8 cellular contexts compared by ENCODE assay signal in the genomic region with DNA sequence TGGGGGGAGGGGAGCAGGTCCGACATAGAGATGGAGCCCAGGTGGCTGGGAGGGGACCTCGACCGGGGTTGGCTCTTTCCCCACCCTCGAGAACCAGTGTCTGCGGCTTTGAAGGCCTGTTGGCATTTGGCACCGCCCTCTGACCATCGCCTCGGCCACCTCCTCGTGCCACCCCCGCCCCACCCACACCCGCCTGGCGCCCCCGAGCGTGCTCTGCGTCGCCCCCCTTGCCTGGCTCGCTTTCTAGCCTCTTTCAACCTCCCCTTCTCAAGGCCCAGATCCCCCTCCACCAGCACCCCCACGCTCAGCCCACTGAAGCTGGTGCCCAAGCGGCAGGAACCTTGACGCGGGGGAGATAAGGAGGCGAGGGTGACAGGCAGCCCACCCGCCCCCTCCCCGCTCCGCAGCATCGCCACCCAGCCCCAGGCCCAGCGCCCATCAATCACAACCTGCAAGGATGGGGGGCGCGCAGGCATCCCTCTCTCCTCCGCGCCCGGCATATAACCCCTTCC. TPM values are rescaled to one million over a fixed set of nuclear protein-coding genes. Genes with fewer than 3 reads are reported as not detected.
DNase-seq lines count a peak whose midpoint lies in the region; ATAC-seq and TF ChIP-seq lines count a peak whose summit lies in the region.

No MANE protein-coding gene starts in this region.

- peak overlapping the region; percentile 84 for H3K9ac ChIP-seq in IMR-90 (ENCODE audit: low read depth, low read length)

- peaks cover 35% of the 10 kb centered on the region for H4K20me1 ChIP-seq in IMR-90 (ENCODE audit: insufficient read depth, low read length)

- peaks cover 40 to 75% of the 10 kb centered on the region in 2 experiments for H3K79me1 ChIP-seq in IMR-90 (ENCODE audit: low read depth in 1 of 2, low read length in 2 of 2)

- H3K56ac ChIP-seq in IMR-90 (ENCODE audit: extremely low read depth, insufficient read depth, low read length): 0 out of 2 replicates have a peak overlapping the region, but pooled peaks have one; percentile 10

- H3K18ac ChIP-seq in IMR-90 (ENCODE audit: low read depth, low read length): peak overlapping the region; percentile 42

- CTCF ChIA-PET in IMR-90 (lab: Yijun Ruan, JAX): no interaction called here

- H3K4me1 ChIP-seq in IMR-90 (ENCODE audit: control insufficient read depth, insufficient read depth, low read length) (peaks cover 23% of the 10 kb centered on the region), adrenal gland (replicated peaks in 1 of 2) (peaks cover 26 to 28% of the 10 kb centered on the region in 2 donors), suprapubic skin (peaks cover 64% of the 10 kb centered on the region)

- in situ Hi-C loops in IMR-90 (cut with MboI; ENCODE audit: low sequenced_read_pairs): no loop called here

- peaks cover 8 to 16% (median 14%) of the 10 kb centered on the region in 3 donors for H3K27me3 Mint-ChIP-seq in immature natural killer cell (ENCODE audit: low read depth in 3 of 3)

- peak overlapping the region; percentile 59 for H2BK5ac ChIP-seq in IMR-90 (ENCODE audit: low read depth, low read length, poor library complexity, severe bottlenecking)

- peak overlapping the region; percentile 83 for H3K4ac ChIP-seq in IMR-90 (ENCODE audit: low read depth, low read length)

- no peak overlapping the region; the same call in 2 of the 3 replicates for H2BK15ac ChIP-seq in IMR-90 (ENCODE audit: low read depth, low read length)

- no peak for TF ChIP-seq POLR2A in IMR-90 (IDR thresholded peaks at IDR 0.05; ENCODE audit: low read depth, low read length)
- no peak for TF ChIP-seq POLR2A in adrenal gland (IDR thresholded peaks at IDR 0.05)
- no peak for TF ChIP-seq POLR2A in suprapubic skin (IDR thresholded peaks at IDR 0.05)

- H3K4me3 Mint-ChIP-seq in immature natural killer cell: peak overlapping the region; percentile 64 to 95 (median 80)

- H3K27me3 ChIP-seq in IMR-90 (ENCODE audit: control insufficient read depth, insufficient read depth, low read length): no peaks in the 10 kb centered on the region
- H3K27me3 ChIP-seq in adrenal gland: no peaks in the 10 kb centered on the region
- H3K27me3 ChIP-seq in suprapubic skin: no peaks in the 10 kb centered on the region

- H3K36me3 ChIP-seq in IMR-90 (ENCODE audit: control insufficient read depth, insufficient read depth, low read length) (peaks cover 28% of the 10 kb centered on the region), adrenal gland (replicated peaks in 1 of 2) (peaks cover 0 to 9% of the 10 kb centered on the region in 2 donors), suprapubic skin (peaks cover 13% of the 10 kb centered on the region)

- no peak for TF ChIP-seq RAD21 in IMR-90 (IDR thresholded peaks at IDR 0.05; ENCODE audit: low read length)

- H3K9me3 Mint-ChIP-seq in immature natural killer cell: no peaks in the 10 kb centered on the region

- H3K27ac ChIP-seq in IMR-90 (ENCODE audit: insufficient read depth, low read length): peak overlapping the region; percentile 58
- peak overlapping the region in 3 of 5 donors; percentile 4 to 96 (median 79) for H3K27ac ChIP-seq in adrenal gland
- peak overlapping the region; percentile 67 for H3K27ac ChIP-seq in suprapubic skin

- POLR2A ChIA-PET in IMR-90 (lab: Charles Lee; ENCODE audit: unreplicated experiment): no interaction called here

- H4K91ac ChIP-seq in IMR-90 (ENCODE audit: insufficient read depth, low read depth, low read length): peak overlapping the region; percentile 58; the same call in 1 of the 2 replicates

- dilution Hi-C loops in IMR-90 (cut with HindIII; ENCODE audit: low sequenced_read_pairs, unreplicated experiment): no loop called here

- peaks cover 26% of the 10 kb centered on the region for H3K9me1 ChIP-seq in IMR-90 (ENCODE audit: insufficient read depth, low read length)

- WGBS in IMR-90 (ENCODE audit: extremely low coverage in 2 of 2, insufficient read length in 1 of 2), 2 experiments: 3% methylated on average over 6 of the region's 32 CpGs; no CpG with 5 or more reads in 1 of the 2 experiments
- 0 to 2% (median 0%) methylated on average over 3 to 32 of the region's 32 CpGs for WGBS in adrenal gland, 4 donors
- WGBS in suprapubic skin: 4% methylated on average over 17 of the region's 32 CpGs

- H2BK120ac ChIP-seq in IMR-90 (ENCODE audit: low read depth, low read length): 0 out of 2 replicates have a peak overlapping the region, but pooled peaks have one; percentile 14

- H3K27ac Mint-ChIP-seq in immature natural killer cell: peak overlapping the region in 3 of 6 donors; percentile 24 to 66 (median 24)

- DNase-seq in D341Med (ENCODE audit: low spot score): peak; percentile 75
- no peak for DNase-seq in IMR-90
- DNase-seq in adrenal gland: peak in 5 of 7 donors; percentile 24 to 55 (median 51)
- DNase-seq in immature natural killer cell: peak in 2 of 3 donors; percentile 28 to 39
- DNase-seq in suprapubic skin (ENCODE audit: low spot score in 2 of 2): peak in 1 of 2 donors; percentile 79
- no peak for DNase-seq in midbrain (lab: John Stamatoyannopoulos, UW)
- no peak for DNase-seq in DMS153 (lab: John Stamatoyannopoulos, UW)
- no peak for DNase-seq in GF-D8 (lab: John Stamatoyannopoulos, UW)

- TF ChIP-seq CTCF in IMR-90 (conservative IDR thresholded peaks at IDR 0.05; ENCODE audit: low read depth, low read length): no peak
- TF ChIP-seq CTCF in adrenal gland (IDR thresholded peaks at IDR 0.05): no peak
- no peak for TF ChIP-seq CTCF in suprapubic skin (IDR thresholded peaks at IDR 0.05)

- peak overlapping the region; percentile 91 for H3K4me2 ChIP-seq in IMR-90 (ENCODE audit: low read depth, low read length)

- H3K4me1 Mint-ChIP-seq in immature natural killer cell: peaks cover 57 to 58% of the 10 kb centered on the region in 2 donors

- H3K36me3 Mint-ChIP-seq in immature natural killer cell: peaks cover 4 to 10% (median 8%) of the 10 kb centered on the region in 3 donors

- H2AK5ac ChIP-seq in IMR-90 (ENCODE audit: low read depth, low read length): peak overlapping the region; percentile 78; the same call in 1 of the 2 replicates

- no peaks in the 10 kb centered on the region for H3K9me3 ChIP-seq in IMR-90 (ENCODE audit: control insufficient read depth, insufficient read depth, low read length)
- no peaks in the 10 kb centered on the region for H3K9me3 ChIP-seq in adrenal gland (replicated peaks in 1 of 3)
- H3K9me3 ChIP-seq in suprapubic skin: no peaks in the 10 kb centered on the region

- H3K4me3 ChIP-seq in IMR-90 (ENCODE audit: insufficient read depth, low read depth, low read length) (peak overlapping the region; percentile 88), adrenal gland (peak overlapping the region in 3 of 4 donors; percentile 16 to 77 (median 44)), suprapubic skin (peak overlapping the region; percentile 68)

- H3K14ac ChIP-seq in IMR-90 (replicated peaks; ENCODE audit: low read depth, low read length): peak overlapping the region; percentile 61; the same call in 1 of the 2 replicates

- TF ChIP-seq EP300 in suprapubic skin (IDR thresholded peaks at IDR 0.05): no peak

- intact Hi-C loops in IMR-90 (cut with micrococcal nuclease): no loop called here
- intact Hi-C loops in adrenal gland (cut with DNase I): no loop called here

- peak overlapping the region; percentile 24; the same call in 1 of the 2 replicates for H4K5ac ChIP-seq in IMR-90 (ENCODE audit: low read depth, low read length)

- ATAC-seq in IMR-90 (ENCODE audit: low read depth): peak; percentile 1

- H2AFZ ChIP-seq in IMR-90 (replicated peaks; ENCODE audit: low read length, poor library complexity): peak overlapping the region; percentile 85

- BruUV-seq in IMR-90 (replicated peaks; lab: Mats Ljungman, UMichigan): no TSS peak

- H4K8ac ChIP-seq in IMR-90 (ENCODE audit: low read depth in 2 of 2, low read length in 2 of 2): peak overlapping the region; percentile 2 to 38; a peak in 2 of 4 replicates

- no peak overlapping the region for H2BK20ac ChIP-seq in IMR-90 (ENCODE audit: low read depth, low read length)

- peak overlapping the region; percentile 98 for H2AK9ac ChIP-seq in IMR-90 (replicated peaks; ENCODE audit: low read depth, low read length, poor library complexity)

- H3K23ac ChIP-seq in IMR-90 (ENCODE audit: low read depth, low read length): peak overlapping the region; percentile 64; the same call in 1 of the 2 replicates

RNA-seq across cellular contexts. Expression of a gene that starts 0.6 kb away (rescaled TPM):
- 2.5 TPM in 2 replicates for total RNA-seq in IMR-90 (2012; rRNA removed)
- 7.3 and 8.6 TPM in 2 replicates for polyA plus RNA-seq in IMR-90 (2012; rRNA removed)
- polyA plus RNA-seq in IMR-90 (2012; cell fraction: cytosol; rRNA removed): 4.2 and 4.6 TPM in 2 replicates
- 46.8 and 65.5 TPM in 2 replicates for polyA plus RNA-seq in IMR-90 (2012; cell fraction: nucleus; rRNA removed; ENCODE audit: low replicate concordance)
- 1 to 10 TPM in 7 of 8 donors, under 1 TPM in 1; 0.85 to 9.1 (median 5.4) TPM for total RNA-seq in adrenal gland
- 10 to 100 TPM in 2 of 3 donors, 1 to 10 TPM in 1; 3.8 to 28.8 (median 10.5) TPM for polyA plus RNA-seq in adrenal gland
- 1 to 10 TPM in 1 of 3 donors, under 1 TPM in 1, not detected in 1; 0.48 to 5.0 TPM for polyA plus RNA-seq in immature natural killer cell
- 10 to 100 TPM in 2 of 4 donors, 1 to 10 TPM in 2; 7.9 to 32.9 (median 17.1) TPM for total RNA-seq in suprapubic skin

RNA-seq across cellular contexts. Expression of a gene that starts 3.2 kb away (rescaled TPM):
- total RNA-seq in IMR-90 (2012; rRNA removed) (2,298 and 2,466 TPM in 2 replicates), adrenal gland (1,000 to 10,000 TPM; 1,513 to 2,859 (median 2,022) TPM), suprapubic skin (1,000 to 10,000 TPM; 2,327 to 3,514 (median 3,192) TPM)
- polyA plus RNA-seq in IMR-90 (2012; rRNA removed) (2,030 and 2,101 TPM in 2 replicates), adrenal gland (1,000 to 10,000 TPM; 2,256 to 4,908 (median 2,700) TPM), immature natural killer cell (1,000 to 10,000 TPM; 1,129 to 1,798 (median 1,451) TPM)
- polyA plus RNA-seq in IMR-90 (2012; cell fraction: cytosol; rRNA removed): 3,418 and 5,498 TPM in 2 replicates
- 579 and 1,052 TPM in 2 replicates for polyA plus RNA-seq in IMR-90 (2012; cell fraction: nucleus; rRNA removed; ENCODE audit: low replicate concordance)

RNA-seq across cellular contexts. Expression of a gene that starts 28.9 kb away (rescaled TPM):
- total RNA-seq in IMR-90 (2012; rRNA removed): not detected in 2 replicates
- 0.02 and 0.03 TPM in 2 replicates for polyA plus RNA-seq in IMR-90 (2012; rRNA removed)
- 0.01 and 0.02 TPM in 2 replicates for polyA plus RNA-seq in IMR-90 (2012; cell fraction: cytosol; rRNA removed)
- polyA plus RNA-seq in IMR-90 (2012; cell fraction: nucleus; rRNA removed; ENCODE audit: low replicate concordance): 0.02 and 0.08 TPM in 2 replicates
- 1 to 10 TPM in 1 of 8 donors, under 1 TPM in 3, not detected in 4; 0.22 to 1.1 (median 0.60) TPM for total RNA-seq in adrenal gland
- 1 to 10 TPM in 1 of 3 donors, under 1 TPM in 2; 0.48 to 1.0 (median 0.48) TPM for polyA plus RNA-seq in adrenal gland
- not detected for polyA plus RNA-seq in immature natural killer cell
- total RNA-seq in suprapubic skin: 10 to 100 TPM; 10.9 to 26.4 (median 16.5) TPM

RNA-seq across cellular contexts. Expression of a gene that starts 30.9 kb away (rescaled TPM):
- total RNA-seq in IMR-90 (2012; rRNA removed): not detected in 2 replicates
- not detected in 2 replicates for polyA plus RNA-seq in IMR-90 (2012; rRNA removed)
- not detected in 2 replicates for polyA plus RNA-seq in IMR-90 (2012; cell fraction: cytosol; rRNA removed)
- polyA plus RNA-seq in IMR-90 (2012; cell fraction: nucleus; rRNA removed; ENCODE audit: low replicate concordance): not detected in 2 replicates
- total RNA-seq in adrenal gland: not detected
- polyA plus RNA-seq in adrenal gland: not detected
- not detected for polyA plus RNA-seq in immature natural killer cell
- total RNA-seq in suprapubic skin: not detected

RNA-seq across cellular contexts. Expression of a gene that starts 45.4 kb away (rescaled TPM):
- total RNA-seq in IMR-90 (2012; rRNA removed) (under 0.01 and 0.28 TPM in 2 replicates), adrenal gland (1 to 10 TPM; 1.3 to 5.0 (median 3.9) TPM), suprapubic skin (10 to 100 TPM in 1 of 4 donors, 1 to 10 TPM in 3; 5.3 to 14.1 (median 6.3) TPM)
- polyA plus RNA-seq in IMR-90 (2012; rRNA removed) (0.37 and 0.50 TPM in 2 replicates), adrenal gland (1 to 10 TPM; 1.5 to 5.6 (median 4.8) TPM), immature natural killer cell (1 to 10 TPM; 2.8 to 9.7 (median 6.8) TPM)
- polyA plus RNA-seq in IMR-90 (2012; cell fraction: cytosol; rRNA removed): 0.18 and 0.63 TPM in 2 replicates
- 5.8 and 8.4 TPM in 2 replicates for polyA plus RNA-seq in IMR-90 (2012; cell fraction: nucleus; rRNA removed; ENCODE audit: low replicate concordance)

Comparison
In these comparisons a context has a peak if more than half of its experiments do, and no peak if none do; other contexts are left out.
1. DNase-seq: peak in D341Med (single experiment), adrenal gland (5 of 7) and immature natural killer cell (2 of 3); none in IMR-90 (single experiment), midbrain (single experiment), DMS153 (single experiment) and GF-D8 (single experiment).
2. RNA of a gene that starts 28.9 kb away (total RNA-seq): 10.9 to 26.4 TPM in suprapubic skin; 0.22 to 1.1 TPM in adrenal gland and not detected in IMR-90; every median in the first group is over 4 times any median in the second.
3. Peak in every context shown above with its lines, with median percentiles within 50 percentile points of each other: H3K27ac ChIP-seq and H3K4me3 ChIP-seq.